ENCODE assay signal across 9 cellular contexts in genomic region chr7:29906200-29907022, GRCh38.
"Had no signal": no experiment of that assay in that cellular context is flagged by ENCODE, and none has a peak within 500 bp of the region (broad histone marks: within the 10 kb centered on the region; RNA-seq: fewer than 3 reads in every experiment).

No MANE protein-coding gene starts in this region.

- ATAC-seq: GM23338 had no signal

- H3K4me3 ChIP-seq: GM23338 had no signal

- FAIRE-seq: H1, H54 had no signal

- DNase-seq: H9, HCEC 1CT, HFFc6, IMR-90, KBM-7 had no signal

- H3K4me2 ChIP-seq: GM23338 had no signal

- H3K27ac ChIP-seq: HL-60 had no signal

- H2AFZ ChIP-seq: GM23338 had no signal
